ENCODE assay signal across 8 cellular contexts in genomic region chr7:5692112-5692844, GRCh38.
DNase-seq lines count a peak whose midpoint lies in the region; ATAC-seq and TF ChIP-seq lines count a peak whose summit lies in the region.

No MANE protein-coding gene starts in this region.

- peak overlapping the region; percentile 65 for H3K4me2 ChIP-seq in OCI-LY1 (ENCODE audit: low read length)
- H3K4me2 ChIP-seq in mesenchymal stem cell (ENCODE audit: low read length, poor library complexity, severe bottlenecking), result no peak overlapping the region

- H3F3A ChIP-seq in OCI-LY1 (ENCODE audit: insufficient read depth, low read length), result no peaks in the 10 kb centered on the region

- H3K4me1 ChIP-seq in OCI-LY1 (ENCODE audit: insufficient read depth, low read length, severe bottlenecking) (peaks cover 94% of the 10 kb centered on the region), mesenchymal stem cell (ENCODE audit: control insufficient read depth, insufficient read depth, low read depth, low read length) (peaks cover 35% of the 10 kb centered on the region)

- peak overlapping the region; percentile 90 for H2BK5ac ChIP-seq in mesenchymal stem cell (ENCODE audit: low read depth, low read length, poor library complexity, severe bottlenecking)

- intact Hi-C loops in dendritic cell treated with granulocyte-macrophage colony-stimulating factor and Interleukin-4, amounts not matched to agents 40 ng/mL and 50 ng/mL, for 4 days (cut with micrococcal nuclease), result no loop called here

- no peaks in the 10 kb centered on the region for H3K9me2 ChIP-seq in OCI-LY1 (ENCODE audit: low read depth, low read length)

- peak overlapping the region; percentile 27 for H2BK120ac ChIP-seq in mesenchymal stem cell (ENCODE audit: low read depth, low read length)

- DNase-seq in ELF-1 (ENCODE audit: low read depth, low spot score) (peak; percentile 44), mesenchymal stem cell (peak; percentile 99), type B pancreatic cell (ENCODE audit: extremely low spot score, unreplicated experiment) (no peak), NCI-H1694 (lab: John Stamatoyannopoulos, UW) (no peak)

- no peaks in the 10 kb centered on the region for H3K79me2 ChIP-seq in OCI-LY1 (ENCODE audit: insufficient read depth, low read length)

- no peak overlapping the region for H3K14ac ChIP-seq in mesenchymal stem cell (ENCODE audit: low read length in 2 of 2)

- H3K27ac ChIP-seq in OCI-LY1 (ENCODE audit: low read depth, low read length, poor library complexity, severe bottlenecking), result peak overlapping the region; percentile 90
- peak overlapping the region; percentile 90 for H3K27ac ChIP-seq in mesenchymal stem cell (ENCODE audit: low read length, poor library complexity, severe bottlenecking)

- H3K4me3 ChIP-seq in OCI-LY1 (ENCODE audit: low read depth, low read length, poor library complexity, severe bottlenecking) (peak overlapping the region; percentile 54), mesenchymal stem cell (ENCODE audit: insufficient read depth in 1 of 2, low read depth in 1 of 2, low read length in 2 of 2) (peak overlapping the region in 1 of 2 experiments; percentile 54)

- peak overlapping the region; percentile 39 for H4K8ac ChIP-seq in mesenchymal stem cell (ENCODE audit: low read length)

- peak overlapping the region; percentile 16 to 96 for H3K4ac ChIP-seq in mesenchymal stem cell (ENCODE audit: low read depth in 1 of 2, low read length in 2 of 2)

- ATAC-seq in HG03095 (IDR thresholded peaks at IDR 0.05; ENCODE audit: unreplicated experiment), result no peak
- ATAC-seq in HG02642 (IDR thresholded peaks at IDR 0.05; ENCODE audit: poor library complexity, unreplicated experiment), result no peak

- H3K27me3 ChIP-seq in OCI-LY1 (ENCODE audit: insufficient read depth, low read length) (no peaks in the 10 kb centered on the region), mesenchymal stem cell (ENCODE audit: control insufficient read depth in 1 of 2, insufficient read depth in 1 of 2, low read length in 2 of 2) (no peaks in the 10 kb centered on the region)

- H3K4me3 Mint-ChIP-seq in dendritic cell treated with granulocyte-macrophage colony-stimulating factor and Interleukin-4, amounts not matched to agents 40 ng/mL and 50 ng/mL, for 4 days, result no peak overlapping the region
- H3K4me3 Mint-ChIP-seq in type B pancreatic cell, result peak overlapping the region; percentile 66

- H3K79me1 ChIP-seq in mesenchymal stem cell (replicated peaks; ENCODE audit: low read length, poor library complexity, severe bottlenecking), result peaks cover 12% of the 10 kb centered on the region

- H3K23ac ChIP-seq in mesenchymal stem cell (ENCODE audit: low read length in 2 of 2), result no peak overlapping the region

- H2AK5ac ChIP-seq in mesenchymal stem cell (ENCODE audit: low read length, severe bottlenecking), result peak overlapping the region; percentile 100

- H4K91ac ChIP-seq in mesenchymal stem cell (ENCODE audit: low read length), result peak overlapping the region; percentile 47

- H3K36me3 Mint-ChIP-seq in dendritic cell treated with granulocyte-macrophage colony-stimulating factor and Interleukin-4, amounts not matched to agents 40 ng/mL and 50 ng/mL, for 4 days (ENCODE audit: low read depth), result peaks cover 29% of the 10 kb centered on the region
- peaks cover 8% of the 10 kb centered on the region for H3K36me3 Mint-ChIP-seq in type B pancreatic cell

- H3K27ac Mint-ChIP-seq in dendritic cell treated with granulocyte-macrophage colony-stimulating factor and Interleukin-4, amounts not matched to agents 40 ng/mL and 50 ng/mL, for 4 days, result peak overlapping the region; percentile 86
- H3K27ac Mint-ChIP-seq in type B pancreatic cell, result peak overlapping the region; percentile 52

- peak overlapping the region in 1 of 2 experiments; percentile 65 for H2BK12ac ChIP-seq in mesenchymal stem cell (ENCODE audit: low read length in 2 of 2)

- H3K9me3 ChIP-seq in OCI-LY1 (ENCODE audit: low read length) (no peaks in the 10 kb centered on the region), mesenchymal stem cell (ENCODE audit: control insufficient read depth, low read length) (no peaks in the 10 kb centered on the region)

- H3K9ac ChIP-seq in OCI-LY1 (ENCODE audit: low read length) (peak overlapping the region; percentile 49), mesenchymal stem cell (ENCODE audit: low read length) (peak overlapping the region; percentile 86)

- H3K9me3 Mint-ChIP-seq in dendritic cell treated with granulocyte-macrophage colony-stimulating factor and Interleukin-4, amounts not matched to agents 40 ng/mL and 50 ng/mL, for 4 days, result no peaks in the 10 kb centered on the region
- H3K9me3 Mint-ChIP-seq in type B pancreatic cell, result no peaks in the 10 kb centered on the region

- H3K36me3 ChIP-seq in OCI-LY1 (ENCODE audit: insufficient read depth, low read length) (peaks cover 22% of the 10 kb centered on the region), mesenchymal stem cell (ENCODE audit: control insufficient read depth in 1 of 2, insufficient read depth in 2 of 2, low read depth in 1 of 2, low read length in 2 of 2) (peaks cover 4 to 10% of the 10 kb centered on the region in 2 experiments)

- H2BK15ac ChIP-seq in mesenchymal stem cell (ENCODE audit: low read depth, poor library complexity, severe bottlenecking), result peak overlapping the region; percentile 62

- H2AFZ ChIP-seq in OCI-LY1 (ENCODE audit: low read length), result no peak overlapping the region
- H2AFZ ChIP-seq in mesenchymal stem cell (ENCODE audit: low read depth, low read length), result no peak overlapping the region

- TF ChIP-seq CTCF in OCI-LY1 (IDR thresholded peaks at IDR 0.05; ENCODE audit: low read length), result no peak
- no peak for TF ChIP-seq CTCF in type B pancreatic cell (conservative IDR thresholded peaks at IDR 0.05)

- WGBS in mesenchymal stem cell, result 2% methylated on average over 13 of the region's 14 CpGs

- H4K20me1 ChIP-seq in OCI-LY1 (ENCODE audit: insufficient read depth, low read length), result no peaks in the 10 kb centered on the region

- H3K27me3 Mint-ChIP-seq in dendritic cell treated with granulocyte-macrophage colony-stimulating factor and Interleukin-4, amounts not matched to agents 40 ng/mL and 50 ng/mL, for 4 days, result no peaks in the 10 kb centered on the region
- no peaks in the 10 kb centered on the region for H3K27me3 Mint-ChIP-seq in type B pancreatic cell

- H3K4me1 Mint-ChIP-seq in dendritic cell treated with granulocyte-macrophage colony-stimulating factor and Interleukin-4, amounts not matched to agents 40 ng/mL and 50 ng/mL, for 4 days (ENCODE audit: low read depth), result peaks cover 93% of the 10 kb centered on the region
- peaks cover 74% of the 10 kb centered on the region for H3K4me1 Mint-ChIP-seq in type B pancreatic cell (ENCODE audit: unreplicated experiment)

- H3K18ac ChIP-seq in mesenchymal stem cell (ENCODE audit: low read depth in 1 of 2, low read length in 2 of 2), result peak overlapping the region; percentile 38 to 94

Comparison
In these comparisons a context has a peak if more than half of its experiments do, and no peak if none do; other contexts are left out.
1. DNase-seq: peak in ELF-1 (single experiment) and mesenchymal stem cell (single experiment); none in type B pancreatic cell (single experiment) and NCI-H1694 (single experiment).